ENCODE assay signal across 22 cellular contexts in genomic region chr14:105333613-105334364, GRCh38. TPM values are rescaled to one million over a fixed set of nuclear protein-coding genes. Genes with fewer than 3 reads are reported as not detected.
A peak's percentile ranks its signal among the peaks of the same experiment; 100 is the strongest.
DNase-seq lines count a peak whose midpoint lies in the region; ATAC-seq and TF ChIP-seq lines count a peak whose summit lies in the region.
"Had no signal": no experiment of that assay in that cellular context is flagged by ENCODE, and none has a peak within 500 bp of the region (broad histone marks: within the 10 kb centered on the region; RNA-seq: fewer than 3 reads in every experiment).

No MANE protein-coding gene starts in this region.

- H3K27ac ChIP-seq in RWPE2 (ENCODE audit: poor library complexity, severe bottlenecking), result no peak overlapping the region
- H3K27ac ChIP-seq in right cardiac atrium (ENCODE audit: low read length), result no peak overlapping the region
- H3K27ac ChIP-seq in gastrocnemius medialis, result peak overlapping the region in 3 of 4 donors; percentile 35 to 59 (median 46)
- H3K27ac ChIP-seq: 22Rv1, left lung, parathyroid adenoma, upper lobe of left lung had no signal

- H3K4me1 ChIP-seq in RWPE2 (ENCODE audit: insufficient read depth, poor library complexity, severe bottlenecking) (peaks cover 6% of the 10 kb centered on the region), right cardiac atrium (ENCODE audit: control insufficient read depth, insufficient read depth, low read length) (peaks cover 24% of the 10 kb centered on the region), gastrocnemius medialis (peaks cover 78 to 86% of the 10 kb centered on the region in 2 donors)

- H3K27me3 ChIP-seq in RWPE2 (ENCODE audit: insufficient read depth, poor library complexity, severe bottlenecking), result no peaks in the 10 kb centered on the region
- H3K27me3 ChIP-seq in right cardiac atrium (ENCODE audit: control insufficient read depth, insufficient read depth), result no peaks in the 10 kb centered on the region
- H3K27me3 ChIP-seq in gastrocnemius medialis, result no peaks in the 10 kb centered on the region
- H3K27me3 ChIP-seq: left lung, upper lobe of left lung had no signal

- TF ChIP-seq CTCF in RWPE2 (IDR thresholded peaks at IDR 0.05; ENCODE audit: poor library complexity, severe bottlenecking) (no peak), gastrocnemius medialis (IDR thresholded peaks at IDR 0.05 in 4 of 5, conservative IDR thresholded peaks at IDR 0.05 in 1 of 5) (no peak)

- TF ChIP-seq POLR2A in gastrocnemius medialis (IDR thresholded peaks at IDR 0.05), result no peak

- H3K36me3 ChIP-seq in RWPE2 (ENCODE audit: low read depth), result no peaks in the 10 kb centered on the region
- H3K36me3 ChIP-seq in gastrocnemius medialis, result no peaks in the 10 kb centered on the region
- H3K36me3 ChIP-seq: left lung, upper lobe of left lung had no signal

- in situ Hi-C loops in gastrocnemius medialis (cut with MboI; ENCODE audit: low sequenced_read_pairs in 4 of 4), result loop anchor here in 1 of 4 donors (25.0 kb wide), 1 partner anchor 121 kb away; no protein-coding TSS in a partner anchor

- DNase-seq in NCI-H1417 (lab: John Stamatoyannopoulos, UW) (peak in 2 of 3 experiments; percentile 21 to 27), NCI-H1417 treated with DMSO at 0.1 percent for 48 hours (lab: John Stamatoyannopoulos, UW) (no peak), RWPE2 (ENCODE audit: low spot score) (peak; percentile 72), right cardiac atrium (peak in 2 of 3 donors; percentile 64 to 73), gastrocnemius medialis (no peak), UCSD-AML1 (lab: John Stamatoyannopoulos, UW; ENCODE audit: unreplicated experiment) (no peak), mesenteric fat pad (ENCODE audit: low spot score) (no peak), cortex of kidney (lab: John Stamatoyannopoulos, UW) (no peak)
- DNase-seq: activated CD4-positive, alpha-beta T cell treated with anti-CD3 and anti-CD28 coated beads, Interleukin-2, amount 10 ng/mL, durations not matched to agents 24 days and 14 days; activated naive CD4-positive, alpha-beta T cell; activated T-cell treated with anti-CD3 and anti-CD28 coated beads, Interleukin-2, amount 50 U/mL, for 4 hours; amygdala; CD8-positive, alpha-beta T cell; GF-D8; nephron progenitor cell; NK-92 treated with Interleukin-12 subunit alpha and Interleukin-12 subunit beta, amount 100 ng/mL, for 24 hours; T-helper 2 cell had no signal

- ATAC-seq in RWPE2 (ENCODE audit: low read depth) (no peak), right cardiac atrium (peak in 1 of 2 donors; percentile 7), gastrocnemius medialis (peak in 1 of 2 donors; percentile 23)
- ATAC-seq: activated T-cell treated with anti-CD3 and anti-CD28 coated beads, Interleukin-2, amount 50 U/mL, for 4 hours; CD8-positive, alpha-beta T cell; left lung; Panc1 had no signal

- no peak overlapping the region for H3K4me3 ChIP-seq in RWPE2 (ENCODE audit: severe bottlenecking)
- no peak overlapping the region for H3K4me3 ChIP-seq in right cardiac atrium (ENCODE audit: low read length)
- H3K4me3 ChIP-seq in gastrocnemius medialis, result no peak overlapping the region
- H3K4me3 ChIP-seq: left lung, upper lobe of left lung had no signal

- H3K9me3 ChIP-seq in RWPE2 (ENCODE audit: severe bottlenecking) (no peaks in the 10 kb centered on the region), right cardiac atrium (ENCODE audit: control insufficient read depth, low read length) (no peaks in the 10 kb centered on the region), gastrocnemius medialis (no peaks in the 10 kb centered on the region)
- H3K9me3 ChIP-seq: left lung, upper lobe of left lung had no signal

- WGBS in right cardiac atrium, result 64% methylated on average over 18 of the region's 18 CpGs

- intact Hi-C loops in right cardiac atrium (cut with DNase I) (no loop called here), gastrocnemius medialis (cut with DNase I; ENCODE audit: low total_unique reads) (no loop called here)

RNA-seq across cellular contexts. Expression of gene PACS2, which starts 19.2 kb away (rescaled TPM):
- total RNA-seq in right cardiac atrium (10 to 100 TPM; 50.6 to 67.0 (median 64.4) TPM), gastrocnemius medialis (100 to 1,000 TPM in 1 of 4 donors, 10 to 100 TPM in 3; 81.0 to 115 (median 93.1) TPM), mesenteric fat pad (84.3 TPM)
- polyA plus RNA-seq in right cardiac atrium, result 63.0 TPM

RNA-seq across cellular contexts. Expression of gene BRF1, which starts 33.0 kb away (rescaled TPM):
- 10 to 100 TPM; 18.1 to 21.1 (median 18.4) TPM for total RNA-seq in right cardiac atrium
- 17.9 TPM for polyA plus RNA-seq in right cardiac atrium
- 10 to 100 TPM; 19.5 to 27.4 (median 21.4) TPM for total RNA-seq in gastrocnemius medialis
- 34.9 TPM for total RNA-seq in mesenteric fat pad

Comparison
In these comparisons a context has a peak if more than half of its experiments do, and no peak if none do; other contexts are left out.
1. DNase-seq: peak in NCI-H1417 (2 of 3), RWPE2 (single experiment) and right cardiac atrium (2 of 3); none in NCI-H1417 treated with DMSO at 0.1 percent for 48 hours (single experiment), gastrocnemius medialis (0 of 2), UCSD-AML1 (single experiment), mesenteric fat pad (single experiment) and cortex of kidney (single experiment).
2. H3K27ac ChIP-seq: peak in gastrocnemius medialis (3 of 4); none in RWPE2 (single experiment) and right cardiac atrium (single experiment).